Comparison of ENCODE assay signal across 20 cellular contexts in the genomic region with DNA sequence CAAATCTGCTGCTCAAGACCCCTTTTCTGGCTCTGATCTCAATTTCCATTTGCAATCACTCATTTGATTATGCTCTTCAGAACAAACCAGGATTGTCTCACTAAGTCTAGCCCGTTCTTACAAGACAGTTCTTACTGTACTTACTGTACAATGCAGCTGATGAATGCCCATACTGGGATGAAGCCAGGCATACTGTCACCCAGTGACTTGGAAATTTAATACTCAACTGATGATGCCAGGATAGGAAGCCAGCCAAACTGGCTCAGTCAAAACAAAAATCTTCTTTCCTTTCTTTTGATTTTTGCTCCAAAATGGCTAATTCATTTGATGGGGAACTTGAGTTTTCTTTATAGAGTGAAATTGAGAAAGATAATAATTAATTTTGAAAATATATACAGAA.
DNase-seq lines count a peak whose midpoint lies in the region; ATAC-seq, FAIRE-seq and TF ChIP-seq lines count a peak whose summit lies in the region.
"Had no signal": no experiment of that assay in that cellular context is flagged by ENCODE, and none has a peak within 500 bp of the region (broad histone marks: within the 10 kb centered on the region; RNA-seq: fewer than 3 reads in every experiment).

No MANE protein-coding gene starts in this region.

- H3K27ac ChIP-seq in naive thymus-derived CD4-positive, alpha-beta T cell (ENCODE audit: low read depth, low read length), result no peak overlapping the region
- H3K27ac ChIP-seq: BLaER1, HL-60, SJCRH30 had no signal

- intact Hi-C loops in naive thymus-derived CD4-positive, alpha-beta T cell (cut with micrococcal nuclease), result no loop called here

- H3K4me1 Mint-ChIP-seq in naive thymus-derived CD4-positive, alpha-beta T cell, result no peaks in the 10 kb centered on the region
- H3K4me1 Mint-ChIP-seq: CD8-positive, alpha-beta memory T cell had no signal

- FAIRE-seq in GM12891 (lab: Jason Lieb, UNC), result no peak
- FAIRE-seq: HTR-8/SVneo had no signal

- H3K9me3 Mint-ChIP-seq in naive thymus-derived CD4-positive, alpha-beta T cell, result peaks cover 0 to 6% (median 2%) of the 10 kb centered on the region in 11 donors

- no peaks in the 10 kb centered on the region for H3K4me1 ChIP-seq in naive thymus-derived CD4-positive, alpha-beta T cell (ENCODE audit: control insufficient read depth in 2 of 2, insufficient read depth in 2 of 2, low read length in 2 of 2)
- H3K4me1 ChIP-seq: BLaER1, SJCRH30 had no signal

- H3K27ac Mint-ChIP-seq in naive thymus-derived CD4-positive, alpha-beta T cell, result no peak overlapping the region
- H3K27ac Mint-ChIP-seq: CD8-positive, alpha-beta memory T cell had no signal

- peak; percentile 3 for DNase-seq in NCI-H2196 (lab: John Stamatoyannopoulos, UW; ENCODE audit: unreplicated experiment)
- no peak for DNase-seq in NCI-H2196 treated with DMSO at 0.1 percent for 48 hours (lab: John Stamatoyannopoulos, UW; ENCODE audit: unreplicated experiment)
- DNase-seq in MG63, result peak; percentile 59
- no peak for DNase-seq in cerebellum (ENCODE audit: low spot score)
- no peak for DNase-seq in naive thymus-derived CD4-positive, alpha-beta T cell
- DNase-seq in GM12891 (ENCODE audit: insufficient read length, low spot score), result no peak
- DNase-seq: 8988T; CD8-positive, alpha-beta memory T cell; GF-D8; NCI-H1436 treated with DMSO at 0.1 percent for 48 hours; NCI-H2029 treated with DMSO at 0.1 percent for 48 hours; NCI-H2227 treated with DMSO at 0.1 percent for 48 hours; NCI-H526; SJCRH30; SW 1271 had no signal

- POLR2A ChIA-PET in naive thymus-derived CD4-positive, alpha-beta T cell (lab: Charles Lee), result no interaction called here

- no peaks in the 10 kb centered on the region for H3K27me3 ChIP-seq in MG63
- no peaks in the 10 kb centered on the region for H3K27me3 ChIP-seq in naive thymus-derived CD4-positive, alpha-beta T cell (ENCODE audit: control insufficient read depth in 2 of 2, insufficient read depth in 2 of 2, low read length in 2 of 2)
- H3K27me3 ChIP-seq: BLaER1, SJCRH30 had no signal

- CTCF ChIA-PET in naive thymus-derived CD4-positive, alpha-beta T cell (lab: Charles Lee), result no interaction called here

- peaks cover 5 to 36% (median 10%) of the 10 kb centered on the region in 5 donors for H3K27me3 Mint-ChIP-seq in naive thymus-derived CD4-positive, alpha-beta T cell

- H3K4me3 ChIP-seq in MG63, result no peak overlapping the region
- no peak overlapping the region for H3K4me3 ChIP-seq in naive thymus-derived CD4-positive, alpha-beta T cell (ENCODE audit: low read length)
- H3K4me3 ChIP-seq: BLaER1, SJCRH30 had no signal

- H3K4me3 Mint-ChIP-seq in naive thymus-derived CD4-positive, alpha-beta T cell, result no peak overlapping the region
- H3K4me3 Mint-ChIP-seq: CD8-positive, alpha-beta memory T cell had no signal

- ATAC-seq in SK-N-SH treated with all-trans-retinoic acid at 6 μM for 48 hours (0 out of 3 replicates have a peak, but pooled peaks have one; percentile 38), HG03175 (IDR thresholded peaks at IDR 0.05; ENCODE audit: unreplicated experiment) (no peak)
- ATAC-seq in naive thymus-derived CD4-positive, alpha-beta T cell, result no peak

- no peaks in the 10 kb centered on the region for H3K36me3 Mint-ChIP-seq in naive thymus-derived CD4-positive, alpha-beta T cell

- H3K36me3 ChIP-seq in MG63, result no peaks in the 10 kb centered on the region
- no peaks in the 10 kb centered on the region for H3K36me3 ChIP-seq in naive thymus-derived CD4-positive, alpha-beta T cell (ENCODE audit: control insufficient read depth in 2 of 3, insufficient read depth in 3 of 3, low read length in 3 of 3)
- H3K36me3 ChIP-seq: BLaER1, SJCRH30 had no signal

- peaks cover 6% of the 10 kb centered on the region for H3K9me3 ChIP-seq in MG63
- peaks cover 0 to 4% (median 0%) of the 10 kb centered on the region in 3 experiments for H3K9me3 ChIP-seq in naive thymus-derived CD4-positive, alpha-beta T cell (ENCODE audit: control insufficient read depth in 2 of 3, low read length in 3 of 3)
- H3K9me3 ChIP-seq: SJCRH30 had no signal

- no peak for TF ChIP-seq POLR2A in GM12891 (IDR thresholded peaks at IDR 0.05; ENCODE audit: low read depth, low read length)

TF ChIP-seq in SK-N-SH treated with all-trans-retinoic acid at 6 μM for 48 hours, 23 proteins besides CTCF, POLR2A, EP300 and RAD21:
- TF ChIP-seq, protein P1, sequence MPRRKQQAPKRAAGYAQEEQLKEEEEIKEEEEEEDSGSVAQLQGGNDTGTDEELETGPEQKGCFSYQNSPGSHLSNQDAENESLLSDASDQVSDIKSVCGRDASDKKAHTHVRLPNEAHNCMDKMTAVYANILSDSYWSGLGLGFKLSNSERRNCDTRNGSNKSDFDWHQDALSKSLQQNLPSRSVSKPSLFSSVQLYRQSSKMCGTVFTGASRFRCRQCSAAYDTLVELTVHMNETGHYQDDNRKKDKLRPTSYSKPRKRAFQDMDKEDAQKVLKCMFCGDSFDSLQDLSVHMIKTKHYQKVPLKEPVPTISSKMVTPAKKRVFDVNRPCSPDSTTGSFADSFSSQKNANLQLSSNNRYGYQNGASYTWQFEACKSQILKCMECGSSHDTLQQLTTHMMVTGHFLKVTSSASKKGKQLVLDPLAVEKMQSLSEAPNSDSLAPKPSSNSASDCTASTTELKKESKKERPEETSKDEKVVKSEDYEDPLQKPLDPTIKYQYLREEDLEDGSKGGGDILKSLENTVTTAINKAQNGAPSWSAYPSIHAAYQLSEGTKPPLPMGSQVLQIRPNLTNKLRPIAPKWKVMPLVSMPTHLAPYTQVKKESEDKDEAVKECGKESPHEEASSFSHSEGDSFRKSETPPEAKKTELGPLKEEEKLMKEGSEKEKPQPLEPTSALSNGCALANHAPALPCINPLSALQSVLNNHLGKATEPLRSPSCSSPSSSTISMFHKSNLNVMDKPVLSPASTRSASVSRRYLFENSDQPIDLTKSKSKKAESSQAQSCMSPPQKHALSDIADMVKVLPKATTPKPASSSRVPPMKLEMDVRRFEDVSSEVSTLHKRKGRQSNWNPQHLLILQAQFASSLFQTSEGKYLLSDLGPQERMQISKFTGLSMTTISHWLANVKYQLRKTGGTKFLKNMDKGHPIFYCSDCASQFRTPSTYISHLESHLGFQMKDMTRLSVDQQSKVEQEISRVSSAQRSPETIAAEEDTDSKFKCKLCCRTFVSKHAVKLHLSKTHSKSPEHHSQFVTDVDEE (CRISPR knock-in tag; IDR thresholded peaks at IDR 0.05), result no peak

TF ChIP-seq in GM12891, 5 proteins besides CTCF, POLR2A, EP300 and RAD21:
- no peak for TF ChIP-seq PAX5 (IDR thresholded peaks at IDR 0.05; ENCODE audit: insufficient read depth, low read length, severe bottlenecking)
- TF ChIP-seq POU2F2 (IDR thresholded peaks at IDR 0.05; ENCODE audit: low read depth, low read length), result no peak
- TF ChIP-seq SPI1 (IDR thresholded peaks at IDR 0.05; ENCODE audit: low read depth, low read length), result no peak
- no peak for TF ChIP-seq POLR2AphosphoS5 (IDR thresholded peaks at IDR 0.05; ENCODE audit: low read depth, low read length)
- no peak for TF ChIP-seq TAF1 (IDR thresholded peaks at IDR 0.05; ENCODE audit: low read depth, low read length)

Comparison
In these comparisons a context has a peak if more than half of its experiments do, and no peak if none do; other contexts are left out.
1. DNase-seq: peak in NCI-H2196 (single experiment) and MG63 (single experiment); none in NCI-H2196 treated with DMSO at 0.1 percent for 48 hours (single experiment), cerebellum (single experiment), naive thymus-derived CD4-positive, alpha-beta T cell (0 of 9) and GM12891 (single experiment).